ENCODE assay signal across 32 cellular contexts in the genomic region with DNA sequence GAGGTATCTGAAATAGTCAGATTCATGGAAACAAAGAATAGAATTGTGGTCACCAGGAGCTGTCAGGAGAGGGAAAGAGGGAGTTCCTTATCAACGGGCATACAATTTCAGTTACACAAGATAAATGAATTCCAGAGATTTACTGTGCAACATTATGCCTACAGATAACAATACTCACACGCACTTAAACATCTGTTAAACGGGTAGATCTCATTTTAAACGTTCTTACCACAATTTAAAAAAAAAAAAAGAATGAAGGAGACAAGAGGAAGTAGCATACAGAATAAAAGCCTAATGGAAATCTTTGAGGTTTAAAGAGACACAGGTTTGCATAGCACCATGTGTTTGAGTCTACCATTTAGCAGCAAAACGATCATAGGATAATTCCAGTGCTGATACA.
"Had no signal": no experiment of that assay in that cellular context is flagged by ENCODE, and none has a peak within 500 bp of the region (broad histone marks: within the 10 kb centered on the region; RNA-seq: fewer than 3 reads in every experiment).

No MANE protein-coding gene starts in this region.

- H3K4me1 ChIP-seq: ascending aorta, breast epithelium had no signal

- H3K27ac ChIP-seq: ascending aorta, breast epithelium, RWPE1 had no signal

- H3K36me3 ChIP-seq: ascending aorta, breast epithelium had no signal

- H3K9me3 ChIP-seq: ascending aorta, breast epithelium had no signal

- DNase-seq: activated CD4-positive, alpha-beta T cell treated with anti-CD3 and anti-CD28 coated beads for 36 hours; activated CD4-positive, alpha-beta T cell treated with anti-CD3 and anti-CD28 coated beads, Interleukin-2, amount 10 ng/mL, durations not matched to agents 7 days and 5 days; activated CD4-positive, alpha-beta T cell treated with anti-CD3 and anti-CD28 coated beads, Interleukin-2, amount 50 U/mL, for 48 hours; activated CD8-positive, alpha-beta T cell treated with anti-CD3 and anti-CD28 coated beads, Interleukin-2, amount 10 ng/mL, durations not matched to agents 7 days and 5 days; activated gamma-delta T cell; activated naive CD4-positive, alpha-beta T cell treated with Interleukin-2 at 50 U/mL for 16 hours; activated naive CD8-positive, alpha-beta T cell treated with anti-CD3 and anti-CD28 coated beads, Interleukin-2, amount 10 ng/mL, durations not matched to agents 7 days and 5 days; activated T-cell treated with anti-CD3 and anti-CD28 coated beads, Interleukin-2, amount 50 U/mL, for 24 hours; amygdala; cortex of kidney; KG1; NCI-H1092; NCI-H1436 treated with DMSO at 0.1 percent for 48 hours; NCI-H1694 treated with DMSO at 0.1 percent for 48 hours; NCI-H2029; NCI-H510A; NCI-H526; NCI-H748 treated with DMSO at 0.1 percent for 48 hours; NK-92 treated with Interleukin-12 subunit alpha and Interleukin-12 subunit beta, amount 100 ng/mL, for 24 hours; SIG-M5; SW 1271; T-helper 1 cell; T-helper 2 cell; T-helper 9 cell had no signal

- H3K4me3 ChIP-seq: ascending aorta, breast epithelium had no signal

- H3K27me3 ChIP-seq: ascending aorta, breast epithelium had no signal

- ATAC-seq: activated CD4-positive, alpha-beta T cell treated with anti-CD3 and anti-CD28 coated beads for 36 hours; activated CD4-positive, CD25-positive, alpha-beta regulatory T cell treated with anti-CD3 and anti-CD28 coated beads, Interleukin-2, amount 50 U/mL, for 24 hours; activated CD8-positive, alpha-beta T cell treated with anti-CD3 and anti-CD28 coated beads, Interleukin-2, amount 10 ng/mL, durations not matched to agents 7 days and 5 days; Panc1; Right ventricle myocardium inferior; SK-N-SH treated with all-trans-retinoic acid at 6 μM for 48 hours; WTC11 had no signal
